1 cellular context compared by ENCODE assay signal in the genomic region with DNA sequence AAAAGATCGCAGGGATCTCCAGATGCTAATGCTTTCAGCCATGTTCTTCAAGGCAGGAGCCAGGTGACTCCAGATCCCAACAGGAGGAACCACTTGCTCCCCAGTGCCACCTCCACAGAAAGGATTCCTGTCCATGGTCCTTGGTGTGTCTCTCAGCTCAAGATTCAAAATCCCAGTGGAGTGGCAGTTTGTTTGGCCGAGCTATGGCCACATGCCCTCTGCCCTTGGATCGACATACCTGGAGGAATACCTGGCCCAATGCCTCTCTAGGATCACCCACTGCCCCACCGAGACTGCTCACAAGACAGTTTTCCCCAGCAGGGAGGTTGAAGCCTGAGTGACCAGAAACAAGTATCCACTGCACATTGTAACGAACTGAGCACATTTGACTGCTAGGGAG.
TF ChIP-seq lines count a peak whose summit lies in the region.

No MANE protein-coding gene starts in this region.

TF ChIP-seq in HepG2, 621 proteins besides CTCF, POLR2A, EP300 and RAD21:
- TF ChIP-seq, protein P1, sequence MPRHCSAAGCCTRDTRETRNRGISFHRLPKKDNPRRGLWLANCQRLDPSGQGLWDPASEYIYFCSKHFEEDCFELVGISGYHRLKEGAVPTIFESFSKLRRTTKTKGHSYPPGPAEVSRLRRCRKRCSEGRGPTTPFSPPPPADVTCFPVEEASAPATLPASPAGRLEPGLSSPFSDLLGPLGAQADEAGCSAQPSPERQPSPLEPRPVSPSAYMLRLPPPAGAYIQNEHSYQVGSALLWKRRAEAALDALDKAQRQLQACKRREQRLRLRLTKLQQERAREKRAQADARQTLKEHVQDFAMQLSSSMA (CRISPR knock-in tag; IDR thresholded peaks at IDR 0.05), result no peak
- TF ChIP-seq SRSF1 (optimal IDR thresholded peaks at IDR 0.05; ENCODE audit: low read depth, low read length) (no peak), RFXANK (CRISPR knock-in tag; IDR thresholded peaks at IDR 0.05) (no peak), AGO2 (optimal IDR thresholded peaks at IDR 0.05; ENCODE audit: low read depth, low read length) (no peak)
- TF ChIP-seq, protein P2, sequence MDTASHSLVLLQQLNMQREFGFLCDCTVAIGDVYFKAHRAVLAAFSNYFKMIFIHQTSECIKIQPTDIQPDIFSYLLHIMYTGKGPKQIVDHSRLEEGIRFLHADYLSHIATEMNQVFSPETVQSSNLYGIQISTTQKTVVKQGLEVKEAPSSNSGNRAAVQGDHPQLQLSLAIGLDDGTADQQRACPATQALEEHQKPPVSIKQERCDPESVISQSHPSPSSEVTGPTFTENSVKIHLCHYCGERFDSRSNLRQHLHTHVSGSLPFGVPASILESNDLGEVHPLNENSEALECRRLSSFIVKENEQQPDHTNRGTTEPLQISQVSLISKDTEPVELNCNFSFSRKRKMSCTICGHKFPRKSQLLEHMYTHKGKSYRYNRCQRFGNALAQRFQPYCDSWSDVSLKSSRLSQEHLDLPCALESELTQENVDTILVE (CRISPR knock-in tag; IDR thresholded peaks at IDR 0.05), result no peak
